ENCODE assay signal across 2 cellular contexts in the genomic region with DNA sequence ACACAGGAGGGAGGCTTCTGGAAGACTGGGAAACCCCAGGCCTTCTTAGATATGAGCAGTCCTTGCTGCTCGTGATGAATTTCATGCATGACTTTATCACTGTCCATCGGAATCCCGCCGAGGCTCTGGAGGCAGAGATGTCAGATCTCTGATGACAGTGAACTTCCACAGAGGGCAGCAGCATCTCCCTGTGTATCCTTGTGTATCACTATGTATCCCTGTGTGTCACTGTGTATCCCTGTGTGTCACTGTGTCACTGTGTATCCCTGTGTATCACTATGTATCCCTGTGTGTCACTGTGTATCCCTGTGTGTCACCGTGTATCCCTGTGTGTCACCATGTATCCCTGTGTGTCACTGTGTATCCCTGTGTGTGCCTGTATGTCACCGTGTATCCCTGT.
TF ChIP-seq lines count a peak whose summit lies in the region.

No MANE protein-coding gene starts in this region.

TF ChIP-seq in neural cell, 6 proteins besides CTCF, POLR2A, EP300 and RAD21 (continued from another document):
- TF ChIP-seq, protein P1, sequence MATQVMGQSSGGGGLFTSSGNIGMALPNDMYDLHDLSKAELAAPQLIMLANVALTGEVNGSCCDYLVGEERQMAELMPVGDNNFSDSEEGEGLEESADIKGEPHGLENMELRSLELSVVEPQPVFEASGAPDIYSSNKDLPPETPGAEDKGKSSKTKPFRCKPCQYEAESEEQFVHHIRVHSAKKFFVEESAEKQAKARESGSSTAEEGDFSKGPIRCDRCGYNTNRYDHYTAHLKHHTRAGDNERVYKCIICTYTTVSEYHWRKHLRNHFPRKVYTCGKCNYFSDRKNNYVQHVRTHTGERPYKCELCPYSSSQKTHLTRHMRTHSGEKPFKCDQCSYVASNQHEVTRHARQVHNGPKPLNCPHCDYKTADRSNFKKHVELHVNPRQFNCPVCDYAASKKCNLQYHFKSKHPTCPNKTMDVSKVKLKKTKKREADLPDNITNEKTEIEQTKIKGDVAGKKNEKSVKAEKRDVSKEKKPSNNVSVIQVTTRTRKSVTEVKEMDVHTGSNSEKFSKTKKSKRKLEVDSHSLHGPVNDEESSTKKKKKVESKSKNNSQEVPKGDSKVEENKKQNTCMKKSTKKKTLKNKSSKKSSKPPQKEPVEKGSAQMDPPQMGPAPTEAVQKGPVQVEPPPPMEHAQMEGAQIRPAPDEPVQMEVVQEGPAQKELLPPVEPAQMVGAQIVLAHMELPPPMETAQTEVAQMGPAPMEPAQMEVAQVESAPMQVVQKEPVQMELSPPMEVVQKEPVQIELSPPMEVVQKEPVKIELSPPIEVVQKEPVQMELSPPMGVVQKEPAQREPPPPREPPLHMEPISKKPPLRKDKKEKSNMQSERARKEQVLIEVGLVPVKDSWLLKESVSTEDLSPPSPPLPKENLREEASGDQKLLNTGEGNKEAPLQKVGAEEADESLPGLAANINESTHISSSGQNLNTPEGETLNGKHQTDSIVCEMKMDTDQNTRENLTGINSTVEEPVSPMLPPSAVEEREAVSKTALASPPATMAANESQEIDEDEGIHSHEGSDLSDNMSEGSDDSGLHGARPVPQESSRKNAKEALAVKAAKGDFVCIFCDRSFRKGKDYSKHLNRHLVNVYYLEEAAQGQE (IDR thresholded peaks at IDR 0.05; ENCODE audit: borderline replicate concordance): no peak
- TF ChIP-seq POLR2AphosphoS5 (IDR thresholded peaks at IDR 0.05) (no peak), MXI1 (conservative IDR thresholded peaks at IDR 0.05; ENCODE audit: poor library complexity, severe bottlenecking) (no peak)

TF ChIP-seq in SK-N-SH, 30 proteins besides CTCF, POLR2A, EP300 and RAD21 (continued from another document):
- TF ChIP-seq FOXJ3 (CRISPR knock-in tag; IDR thresholded peaks at IDR 0.05) (no peak), NFIC (IDR thresholded peaks at IDR 0.05; ENCODE audit: borderline replicate concordance) (no peak), SMC3 (IDR thresholded peaks at IDR 0.05; ENCODE audit: low read depth, low read length) (no peak)
- TF ChIP-seq, protein P2, sequence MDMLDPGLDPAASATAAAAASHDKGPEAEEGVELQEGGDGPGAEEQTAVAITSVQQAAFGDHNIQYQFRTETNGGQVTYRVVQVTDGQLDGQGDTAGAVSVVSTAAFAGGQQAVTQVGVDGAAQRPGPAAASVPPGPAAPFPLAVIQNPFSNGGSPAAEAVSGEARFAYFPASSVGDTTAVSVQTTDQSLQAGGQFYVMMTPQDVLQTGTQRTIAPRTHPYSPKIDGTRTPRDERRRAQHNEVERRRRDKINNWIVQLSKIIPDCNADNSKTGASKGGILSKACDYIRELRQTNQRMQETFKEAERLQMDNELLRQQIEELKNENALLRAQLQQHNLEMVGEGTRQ (IDR thresholded peaks at IDR 0.05; ENCODE audit: borderline replicate concordance, low read depth, low read length): no peak
- TF ChIP-seq, protein P3, sequence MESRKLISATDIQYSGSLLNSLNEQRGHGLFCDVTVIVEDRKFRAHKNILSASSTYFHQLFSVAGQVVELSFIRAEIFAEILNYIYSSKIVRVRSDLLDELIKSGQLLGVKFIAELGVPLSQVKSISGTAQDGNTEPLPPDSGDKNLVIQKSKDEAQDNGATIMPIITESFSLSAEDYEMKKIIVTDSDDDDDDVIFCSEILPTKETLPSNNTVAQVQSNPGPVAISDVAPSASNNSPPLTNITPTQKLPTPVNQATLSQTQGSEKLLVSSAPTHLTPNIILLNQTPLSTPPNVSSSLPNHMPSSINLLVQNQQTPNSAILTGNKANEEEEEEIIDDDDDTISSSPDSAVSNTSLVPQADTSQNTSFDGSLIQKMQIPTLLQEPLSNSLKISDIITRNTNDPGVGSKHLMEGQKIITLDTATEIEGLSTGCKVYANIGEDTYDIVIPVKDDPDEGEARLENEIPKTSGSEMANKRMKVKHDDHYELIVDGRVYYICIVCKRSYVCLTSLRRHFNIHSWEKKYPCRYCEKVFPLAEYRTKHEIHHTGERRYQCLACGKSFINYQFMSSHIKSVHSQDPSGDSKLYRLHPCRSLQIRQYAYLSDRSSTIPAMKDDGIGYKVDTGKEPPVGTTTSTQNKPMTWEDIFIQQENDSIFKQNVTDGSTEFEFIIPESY (IDR thresholded peaks at IDR 0.05; ENCODE audit: borderline replicate concordance, low read depth): no peak
